ENCODE assay signal across 8 cellular contexts in the genomic region with DNA sequence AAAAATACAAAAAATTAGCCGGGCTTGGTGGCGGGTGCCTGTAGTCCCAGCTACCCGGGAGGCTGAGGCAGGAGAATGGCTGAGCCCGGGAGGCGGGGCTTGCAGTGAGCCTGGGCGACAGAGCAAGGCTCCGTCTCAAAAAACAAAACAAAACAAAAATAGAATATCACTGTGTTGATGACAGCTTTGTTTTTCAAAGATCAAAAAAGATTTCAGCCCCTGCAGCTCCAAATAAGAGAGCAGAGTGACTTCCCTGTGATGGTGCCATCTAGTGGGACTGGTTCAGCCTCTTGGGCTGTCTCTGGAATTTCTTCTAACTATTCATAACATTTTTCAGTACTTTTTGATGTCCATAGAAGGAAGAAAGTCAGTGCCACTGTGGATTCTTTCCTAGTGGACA.
DNase-seq lines count a peak whose midpoint lies in the region; ATAC-seq and TF ChIP-seq lines count a peak whose summit lies in the region.
"Not testable (repeated sequence)": the region's sequence is repeated elsewhere in the genome, so short reads cannot be mapped to it uniquely, and the experiment has no call there.

No MANE protein-coding gene starts in this region.

- peaks cover 10% of the 10 kb centered on the region for H3K4me1 ChIP-seq in OCI-LY3 (ENCODE audit: low read length)
- peaks cover 24% of the 10 kb centered on the region for H3K4me1 ChIP-seq in body of pancreas
- H3K4me1 ChIP-seq in lower lobe of right lung = peaks cover 26% of the 10 kb centered on the region

- not testable (repeated sequence) for H3K36me3 ChIP-seq in OCI-LY3 (replicated peaks; ENCODE audit: low read depth, low read length); body of pancreas (replicated peaks in 1 of 2; ENCODE audit: insufficient read depth in 1 of 2, low read depth in 2 of 2)
- peaks cover 66% of the 10 kb centered on the region for H3K36me3 ChIP-seq in lower lobe of right lung

- H4K20me1 ChIP-seq in OCI-LY3 (ENCODE audit: insufficient read depth, low read length) = peaks cover 14% of the 10 kb centered on the region

- 44 to 68% methylated on average over 7 of the region's 7 CpGs for WGBS in body of pancreas, 2 donors

- H3K79me2 ChIP-seq in OCI-LY3 (ENCODE audit: low read length) = peaks cover 92% of the 10 kb centered on the region

- intact Hi-C loops in body of pancreas (cut with DNase I); lower lobe of right lung (cut with DNase I): not testable (repeated sequence)

- not testable (repeated sequence) for H3K9me3 ChIP-seq in OCI-LY3 (ENCODE audit: insufficient read depth, low read length); body of pancreas; lower lobe of right lung

- not testable (repeated sequence) for H3K4me3 ChIP-seq in OCI-LY3 (ENCODE audit: low read length); body of pancreas; lower lobe of right lung

- not testable (repeated sequence) for H3K27me3 ChIP-seq in OCI-LY3 (ENCODE audit: low read depth, low read length); body of pancreas; lower lobe of right lung (ENCODE audit: low read depth)

- H2AFZ ChIP-seq in OCI-LY3 (ENCODE audit: low read depth, low read length) = not testable (repeated sequence)

- not testable (repeated sequence) for H3K9ac ChIP-seq in OCI-LY3 (ENCODE audit: low read length)

- peak; percentile 57 for ATAC-seq in GM21367 (IDR thresholded peaks at IDR 0.05; ENCODE audit: unreplicated experiment)
- peak; percentile 56 for ATAC-seq in body of pancreas
- peak; percentile 80 to 85 for ATAC-seq in lower lobe of right lung
- peak; percentile 71 for ATAC-seq in stimulated activated naive CD8-positive, alpha-beta T cell treated with anti-CD3 and anti-CD28 coated beads, Interleukin-15, Interleukin-2, amounts not matched to agents 100 U/mL and 50 U/mL, for 24 hours

- not testable (repeated sequence) for TF ChIP-seq POLR2A in body of pancreas (IDR thresholded peaks at IDR 0.05)

- DNase-seq in CD1c-positive myeloid dendritic cell (ENCODE audit: extremely low spot score) (peak; percentile 2), body of pancreas (peak in 1 of 4 donors; percentile 8), fibroblast of peridontal ligament (ENCODE audit: extremely low read depth) (peak; percentile 35)
- peak; percentile 1 for DNase-seq in activated CD4-positive, alpha-beta T cell treated with anti-CD3 and anti-CD28 coated beads, Interleukin-2, amount 50 U/mL, for 1 hour
- not testable (repeated sequence) for DNase-seq in lower lobe of right lung; stimulated activated naive CD8-positive, alpha-beta T cell treated with anti-CD3 and anti-CD28 coated beads, Interleukin-15, Interleukin-2, amounts not matched to agents 100 U/mL and 50 U/mL, for 24 hours

- TF ChIP-seq CTCF in OCI-LY3 (IDR thresholded peaks at IDR 0.05; ENCODE audit: low read depth, low read length) (peak; percentile 33), body of pancreas (IDR thresholded peaks at IDR 0.05) (peak in 5 of 7 experiments; percentile 14 to 25 (median 17)), lower lobe of right lung (IDR thresholded peaks at IDR 0.05) (peak; percentile 38)

- H3K4me2 ChIP-seq in OCI-LY3 (ENCODE audit: low read length) = not testable (repeated sequence)

- not testable (repeated sequence) for H3K27ac ChIP-seq in OCI-LY3 (ENCODE audit: low read length); body of pancreas
- peak overlapping the region; percentile 24 for H3K27ac ChIP-seq in lower lobe of right lung
